Comparison of ENCODE assay signal across 22 cellular contexts in the genomic region with DNA sequence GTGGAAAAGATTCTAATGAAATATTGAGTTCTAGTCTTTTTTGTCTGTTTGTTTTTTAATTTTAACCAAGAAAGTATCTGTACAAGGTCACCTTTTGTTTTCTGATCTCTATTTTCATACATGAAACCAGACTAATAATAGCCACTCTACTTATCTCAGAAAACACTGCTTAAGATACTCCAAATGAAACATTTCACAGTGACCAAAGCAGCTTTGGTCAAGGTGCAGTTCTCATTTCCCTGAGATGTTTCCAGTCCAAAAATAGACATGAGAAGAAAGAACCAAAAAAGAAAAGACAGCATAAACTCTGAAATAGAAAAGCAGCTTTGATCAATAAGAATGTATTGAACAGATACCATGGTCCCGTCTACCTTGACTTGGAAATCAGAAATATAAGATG.
DNase-seq lines count a peak whose midpoint lies in the region; ATAC-seq lines count a peak whose summit lies in the region.
"Had no signal": no experiment of that assay in that cellular context is flagged by ENCODE, and none has a peak within 500 bp of the region (broad histone marks: within the 10 kb centered on the region; RNA-seq: fewer than 3 reads in every experiment).

No MANE protein-coding gene starts in this region.

- DNase-seq in EL, result no peak
- no peak for DNase-seq in C1 segment of cervical spinal cord (lab: John Stamatoyannopoulos, UW)
- DNase-seq in left cardiac atrium, result no peak
- DNase-seq: activated naive CD8-positive, alpha-beta T cell treated with anti-CD3 and anti-CD28 coated beads for 36 hours; CD4-positive, CD25-positive, alpha-beta regulatory T cell; GDM1; heart left ventricle; KG1; natural killer cell; NCI-H187; NCI-H2227 treated with DMSO at 0.1 percent for 48 hours; NCI-H748 treated with DMSO at 0.1 percent for 48 hours; stimulated activated CD4-positive, alpha-beta T cell treated with anti-CD3 and anti-CD28 coated beads, Interleukin-2, amount 100 ng/mL, for 48 hours; stimulated activated naive CD4-positive, alpha-beta T cell treated with Interleukin-2 at 50 U/mL for 16 hours; WERI-Rb-1 had no signal

- ATAC-seq in GM18858 (IDR thresholded peaks at IDR 0.05; ENCODE audit: unreplicated experiment) (peak; percentile 68), GM21526 (IDR thresholded peaks at IDR 0.05; ENCODE audit: low FRiP score, unreplicated experiment) (peak; percentile 80), HG02885 (IDR thresholded peaks at IDR 0.05; ENCODE audit: poor library complexity, unreplicated experiment) (peak; percentile 69), HG03521 (IDR thresholded peaks at IDR 0.05; ENCODE audit: unreplicated experiment) (peak; percentile 65), HG03460 (IDR thresholded peaks at IDR 0.05; ENCODE audit: unreplicated experiment) (no peak), left cardiac atrium (no peak)
- ATAC-seq: activated T-helper 17 cell treated with anti-CD3 and anti-CD28 coated beads, Interleukin-2, amount 50 U/mL, for 72 hours; heart left ventricle; natural killer cell; SK-N-SH treated with all-trans-retinoic acid at 6 μM for 48 hours had no signal

- intact Hi-C loops in left cardiac atrium (cut with DNase I), result no loop called here

Comparison
In these comparisons a context has a peak if more than half of its experiments do, and no peak if none do; other contexts are left out.
1. ATAC-seq: peak in GM18858 (single experiment), GM21526 (single experiment), HG02885 (single experiment) and HG03521 (single experiment); none in HG03460 (single experiment) and left cardiac atrium (0 of 2).